ENCODE assay signal across 8 cellular contexts in the genomic region with DNA sequence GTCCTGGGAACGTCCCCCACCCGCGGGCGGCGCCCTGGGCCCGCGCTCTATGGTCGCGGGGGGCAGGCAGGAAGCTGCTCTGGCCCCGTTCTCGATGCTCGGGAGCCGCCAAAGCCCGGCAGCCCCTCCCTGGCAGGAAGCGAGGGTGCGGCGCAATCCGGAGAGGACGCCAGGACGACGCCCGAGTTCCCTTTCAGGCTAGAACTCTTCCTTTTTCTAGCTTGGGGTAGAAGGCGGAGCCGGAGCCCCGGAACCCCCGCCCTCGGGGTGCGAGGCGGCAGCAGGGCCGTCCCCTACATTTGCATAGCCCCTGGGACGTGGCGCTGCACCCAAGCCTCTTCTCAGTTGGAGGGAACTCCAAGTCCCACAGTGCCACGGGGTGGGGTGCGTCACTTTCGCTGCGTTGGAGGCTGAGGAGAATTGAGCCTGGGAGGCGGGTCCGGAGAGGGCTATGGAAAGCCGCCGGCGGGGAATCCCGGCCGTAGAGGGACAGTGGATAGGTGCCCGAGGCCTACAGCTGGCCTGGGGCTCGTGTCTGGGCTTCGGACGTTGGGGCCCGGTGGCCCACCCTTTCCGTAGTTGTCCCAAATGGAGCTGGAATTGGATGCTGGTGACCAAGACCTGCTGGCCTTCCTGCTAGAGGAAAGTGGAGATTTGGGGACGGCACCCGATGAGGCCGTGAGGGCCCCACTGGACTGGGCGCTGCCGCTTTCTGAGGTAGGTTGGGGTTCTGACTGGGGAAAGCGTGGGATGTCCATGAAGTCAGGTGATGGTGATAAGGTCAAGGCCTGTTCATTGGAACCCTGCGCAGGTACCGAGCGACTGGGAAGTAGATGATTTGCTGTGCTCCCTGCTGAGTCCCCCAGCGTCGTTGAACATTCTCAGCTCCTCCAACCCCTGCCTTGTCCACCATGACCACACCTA. TPM values are rescaled to one million over a fixed set of nuclear protein-coding genes. Genes with fewer than 3 reads are reported as not detected.
DNase-seq lines count a peak whose midpoint lies in the region; FAIRE-seq and TF ChIP-seq lines count a peak whose summit lies in the region.

A gene with protein sequence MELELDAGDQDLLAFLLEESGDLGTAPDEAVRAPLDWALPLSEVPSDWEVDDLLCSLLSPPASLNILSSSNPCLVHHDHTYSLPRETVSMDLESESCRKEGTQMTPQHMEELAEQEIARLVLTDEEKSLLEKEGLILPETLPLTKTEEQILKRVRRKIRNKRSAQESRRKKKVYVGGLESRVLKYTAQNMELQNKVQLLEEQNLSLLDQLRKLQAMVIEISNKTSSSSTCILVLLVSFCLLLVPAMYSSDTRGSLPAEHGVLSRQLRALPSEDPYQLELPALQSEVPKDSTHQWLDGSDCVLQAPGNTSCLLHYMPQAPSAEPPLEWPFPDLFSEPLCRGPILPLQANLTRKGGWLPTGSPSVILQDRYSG (plus strand): TSS at position 482 of the 924 bp plus-strand sequence. CDS start 107 bp downstream, at position 589.
A gene with protein sequence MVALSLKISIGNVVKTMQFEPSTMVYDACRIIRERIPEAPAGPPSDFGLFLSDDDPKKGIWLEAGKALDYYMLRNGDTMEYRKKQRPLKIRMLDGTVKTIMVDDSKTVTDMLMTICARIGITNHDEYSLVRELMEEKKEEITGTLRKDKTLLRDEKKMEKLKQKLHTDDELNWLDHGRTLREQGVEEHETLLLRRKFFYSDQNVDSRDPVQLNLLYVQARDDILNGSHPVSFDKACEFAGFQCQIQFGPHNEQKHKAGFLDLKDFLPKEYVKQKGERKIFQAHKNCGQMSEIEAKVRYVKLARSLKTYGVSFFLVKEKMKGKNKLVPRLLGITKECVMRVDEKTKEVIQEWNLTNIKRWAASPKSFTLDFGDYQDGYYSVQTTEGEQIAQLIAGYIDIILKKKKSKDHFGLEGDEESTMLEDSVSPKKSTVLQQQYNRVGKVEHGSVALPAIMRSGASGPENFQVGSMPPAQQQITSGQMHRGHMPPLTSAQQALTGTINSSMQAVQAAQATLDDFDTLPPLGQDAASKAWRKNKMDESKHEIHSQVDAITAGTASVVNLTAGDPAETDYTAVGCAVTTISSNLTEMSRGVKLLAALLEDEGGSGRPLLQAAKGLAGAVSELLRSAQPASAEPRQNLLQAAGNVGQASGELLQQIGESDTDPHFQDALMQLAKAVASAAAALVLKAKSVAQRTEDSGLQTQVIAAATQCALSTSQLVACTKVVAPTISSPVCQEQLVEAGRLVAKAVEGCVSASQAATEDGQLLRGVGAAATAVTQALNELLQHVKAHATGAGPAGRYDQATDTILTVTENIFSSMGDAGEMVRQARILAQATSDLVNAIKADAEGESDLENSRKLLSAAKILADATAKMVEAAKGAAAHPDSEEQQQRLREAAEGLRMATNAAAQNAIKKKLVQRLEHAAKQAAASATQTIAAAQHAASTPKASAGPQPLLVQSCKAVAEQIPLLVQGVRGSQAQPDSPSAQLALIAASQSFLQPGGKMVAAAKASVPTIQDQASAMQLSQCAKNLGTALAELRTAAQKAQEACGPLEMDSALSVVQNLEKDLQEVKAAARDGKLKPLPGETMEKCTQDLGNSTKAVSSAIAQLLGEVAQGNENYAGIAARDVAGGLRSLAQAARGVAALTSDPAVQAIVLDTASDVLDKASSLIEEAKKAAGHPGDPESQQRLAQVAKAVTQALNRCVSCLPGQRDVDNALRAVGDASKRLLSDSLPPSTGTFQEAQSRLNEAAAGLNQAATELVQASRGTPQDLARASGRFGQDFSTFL (N-terminal part only) (minus strand): TSS at position 11 of the 924 bp plus-strand sequence. CDS start 6,501 bp downstream, outside the sequence.

- FAIRE-seq in G401.6 (lab: Jason Lieb, UNC), result peak; percentile 98

- no peaks in the 10 kb centered on the region for H4K20me1 ChIP-seq in neural cell (ENCODE audit: insufficient read depth)

- H3F3A ChIP-seq in neural cell (ENCODE audit: insufficient read depth, low read length, poor library complexity, severe bottlenecking), result no peaks in the 10 kb centered on the region

- in situ Hi-C loops in HAP-1 (cut with MboI; ENCODE audit: low sequenced_read_pairs), result no loop called here

- no peaks in the 10 kb centered on the region for H3K9me2 ChIP-seq in neural cell (ENCODE audit: insufficient read depth, low read length)

- 0 to 1% (median 0%) methylated on average over 22 to 60 of the region's 60 CpGs for WGBS in stomach, 5 donors

- H3K9me3 ChIP-seq in HAP-1 (no peaks in the 10 kb centered on the region), MG63 (no peaks in the 10 kb centered on the region), neural cell (ENCODE audit: low read length) (no peaks in the 10 kb centered on the region), stomach (no peaks in the 10 kb centered on the region)

- peaks cover 31% of the 10 kb centered on the region for H3K79me2 ChIP-seq in neural cell (replicated peaks; ENCODE audit: insufficient read depth, low read length)

- peak within 1 kb of the TSS; percentile 79 for H3K9ac ChIP-seq in neural cell (ENCODE audit: low read length)

- H3K27ac ChIP-seq in neural cell (ENCODE audit: low read length), result peak within 1 kb of the TSS; percentile 83
- H3K27ac ChIP-seq in stomach, result peak within 1 kb of the TSS; percentile 94 to 100 (median 98)

- no peaks in the 10 kb centered on the region for H3K27me3 ChIP-seq in HAP-1 (ENCODE audit: low read depth)
- no peaks in the 10 kb centered on the region for H3K27me3 ChIP-seq in MG63
- H3K27me3 ChIP-seq in neural cell (ENCODE audit: insufficient read depth, low read depth, low read length), result no peaks in the 10 kb centered on the region
- H3K27me3 ChIP-seq in stomach, result no peaks in the 10 kb centered on the region

- H3K4me3 ChIP-seq in HAP-1 (peak within 1 kb of the TSS; percentile 72), MG63 (peak within 1 kb of the TSS; percentile 72), fibroblast of the aortic adventitia (ENCODE audit: low read depth, low read length) (peak within 1 kb of the TSS; percentile 98), neural cell (ENCODE audit: low read length) (peak within 1 kb of the TSS; percentile 81), stomach (peak within 1 kb of the TSS; percentile 53 to 88 (median 77))

- peak in 2 of 4 donors; percentile 20 to 75 for TF ChIP-seq POLR2A in stomach (IDR thresholded peaks at IDR 0.05)

- TF ChIP-seq EP300 in neural cell (conservative IDR thresholded peaks at IDR 0.05; ENCODE audit: poor library complexity, severe bottlenecking) (peak; percentile 35), stomach (IDR thresholded peaks at IDR 0.05) (peak; percentile 39)

- peak; percentile 22 for TF ChIP-seq RAD21 in neural cell (conservative IDR thresholded peaks at IDR 0.05)

- peak within 1 kb of the TSS; percentile 78 for H2AFZ ChIP-seq in neural cell (ENCODE audit: low read depth, low read length)

- intact Hi-C loops in stomach (cut with DNase I; ENCODE audit: low total_unique reads), result no loop called here

- H3K4me2 ChIP-seq in neural cell (ENCODE audit: low read length), result peak within 1 kb of the TSS; percentile 83

- TF ChIP-seq CTCF in fibroblast of the aortic adventitia (IDR thresholded peaks at IDR 0.05; ENCODE audit: insufficient read depth, low read length), result no peak
- peak; percentile 48 for TF ChIP-seq CTCF in neural cell (IDR thresholded peaks at IDR 0.05; ENCODE audit: poor library complexity, severe bottlenecking)
- TF ChIP-seq CTCF in stomach (IDR thresholded peaks at IDR 0.05), result peak in 1 of 7 experiments; percentile 30

- DNase-seq in HAP-1 (ENCODE audit: low spot score in 2 of 2) (peak; percentile 97 to 98), MG63 (peak; percentile 100), SHP77 treated with DMSO at 0.1 percent for 48 hours (lab: John Stamatoyannopoulos, UW) (peak; percentile 81), fibroblast of the aortic adventitia (ENCODE audit: low read depth) (peak; percentile 99), stomach (peak; percentile 98)
- DNase-seq in activated effector memory CD4-positive, alpha-beta T cell treated with anti-CD3 and anti-CD28 coated beads, Interleukin-2, amount 50 U/mL, for 16 hours, result peak; percentile 99

- H3K4me1 ChIP-seq in HAP-1, result peaks cover 39% of the 10 kb centered on the region
- H3K4me1 ChIP-seq in stomach, result peaks cover 51 to 80% (median 63%) of the 10 kb centered on the region in 4 donors

- H3K36me3 ChIP-seq in HAP-1 (replicated peaks), result peaks cover 35% of the 10 kb centered on the region
- H3K36me3 ChIP-seq in MG63, result peaks cover 83% of the 10 kb centered on the region
- no peaks in the 10 kb centered on the region for H3K36me3 ChIP-seq in neural cell (ENCODE audit: insufficient read depth, low read length)
- peaks cover 24 to 37% (median 35%) of the 10 kb centered on the region in 4 donors for H3K36me3 ChIP-seq in stomach

TF ChIP-seq in neural cell, 6 proteins besides CTCF, POLR2A, EP300 and RAD21 (continues in another document):
- peak; percentile 67 for TF ChIP-seq MXI1 (conservative IDR thresholded peaks at IDR 0.05; ENCODE audit: poor library complexity, severe bottlenecking)
- TF ChIP-seq TAF1 (IDR thresholded peaks at IDR 0.05; ENCODE audit: low read depth), result no peak

RNA-seq across cellular contexts. Expression of the first gene that starts in this region (rescaled TPM):
- total RNA-seq in MG63 (2014; rRNA removed; shearing (Covaris generic); ENCODE audit: low replicate concordance), result 168 and 170 TPM in 2 replicates
- 56.1 and 68.3 TPM in 2 replicates for total RNA-seq in fibroblast of the aortic adventitia (ENCODE audit: low replicate concordance)
- 88.4 and 92.9 TPM in 2 replicates for polyA plus RNA-seq in neural cell
- polyA minus RNA-seq in neural cell, result 49.9 and 50.9 TPM in 2 replicates
- total RNA-seq in stomach, result 10 to 100 TPM; 33.2 to 84.0 (median 79.1) TPM
- polyA plus RNA-seq in stomach, result 10 to 100 TPM; 29.4 to 40.5 (median 37.9) TPM

RNA-seq across cellular contexts. Expression of the second gene that starts in this region (rescaled TPM):
- 453 and 652 TPM in 2 replicates for total RNA-seq in MG63 (2014; rRNA removed; shearing (Covaris generic); ENCODE audit: low replicate concordance)
- total RNA-seq in fibroblast of the aortic adventitia (ENCODE audit: low replicate concordance) (287 and 513 TPM in 2 replicates), stomach (100 to 1,000 TPM; 169 to 399 (median 223) TPM)
- polyA plus RNA-seq in neural cell (7.1 and 9.0 TPM in 2 replicates), stomach (100 to 1,000 TPM in 1 of 3 donors, 10 to 100 TPM in 2; 53.2 to 141 (median 70.2) TPM)
- 11.9 and 13.7 TPM in 2 replicates for polyA minus RNA-seq in neural cell

Comparison
In these comparisons a context has a peak if more than half of its experiments do, and no peak if none do; other contexts are left out.
1. Peak in every context shown above with its lines: DNase-seq, H3K4me3 ChIP-seq and H3K27ac ChIP-seq.